Comparison of ENCODE assay signal across 9 cellular contexts in genomic region chrX:14095702-14096101, GRCh38.
DNase-seq lines count a peak whose midpoint lies in the region; ATAC-seq and TF ChIP-seq lines count a peak whose summit lies in the region.
"Had no signal": no experiment of that assay in that cellular context is flagged by ENCODE, and none has a peak within 500 bp of the region (broad histone marks: within the 10 kb centered on the region; RNA-seq: fewer than 3 reads in every experiment).

No MANE protein-coding gene starts in this region.

- H3K27me3 Mint-ChIP-seq in activated CD4-positive, alpha-beta T cell treated with anti-CD3 and anti-CD28 coated beads for 36 hours: peaks cover under 1% of the 10 kb centered on the region
- H3K27me3 Mint-ChIP-seq in endodermal cell (ENCODE audit: insufficient read depth) (no peaks in the 10 kb centered on the region), nephron progenitor cell (ENCODE audit: low read depth, poor library complexity) (peaks cover 2% of the 10 kb centered on the region)

- POLR2A ChIA-PET in activated CD4-positive, alpha-beta T cell treated with anti-CD3 and anti-CD28 coated beads for 36 hours (lab: Charles Lee): no interaction called here

- WGBS in endodermal cell (ENCODE audit: insufficient coverage in 1 of 2, insufficient read length in 1 of 2), 2 experiments: 41 to 83% methylated on average over 1 to 13 of the region's 13 CpGs

- H3K9me3 ChIP-seq in endodermal cell (ENCODE audit: control insufficient read depth, low read length): no peaks in the 10 kb centered on the region

- H3K27me3 ChIP-seq in endodermal cell (ENCODE audit: control insufficient read depth, insufficient read depth, low read length, poor library complexity, severe bottlenecking): no peaks in the 10 kb centered on the region

- no peaks in the 10 kb centered on the region for H3K36me3 Mint-ChIP-seq in activated CD4-positive, alpha-beta T cell treated with anti-CD3 and anti-CD28 coated beads for 36 hours (ENCODE audit: low read depth)
- no peaks in the 10 kb centered on the region for H3K36me3 Mint-ChIP-seq in endodermal cell (ENCODE audit: low read depth)
- H3K36me3 Mint-ChIP-seq in nephron progenitor cell (ENCODE audit: low read depth): no peaks in the 10 kb centered on the region

- no peak overlapping the region for H3K27ac Mint-ChIP-seq in activated CD4-positive, alpha-beta T cell treated with anti-CD3 and anti-CD28 coated beads for 36 hours
- H3K27ac Mint-ChIP-seq in endodermal cell (no peak overlapping the region), nephron progenitor cell (no peak overlapping the region)

- no peak overlapping the region for H3K9ac ChIP-seq in endodermal cell (ENCODE audit: extremely low read depth, low read length, poor library complexity, severe bottlenecking)
- H3K9ac ChIP-seq: BLaER1 treated with 17β-estradiol and CSF1 and Interleukin-3, amounts not matched to agents 10 nM and 100 nM had no signal

- H3K9me3 Mint-ChIP-seq in activated CD4-positive, alpha-beta T cell treated with anti-CD3 and anti-CD28 coated beads for 36 hours (ENCODE audit: low read depth): no peaks in the 10 kb centered on the region
- peaks cover 35% of the 10 kb centered on the region for H3K9me3 Mint-ChIP-seq in endodermal cell
- H3K9me3 Mint-ChIP-seq in nephron progenitor cell: peaks cover 31% of the 10 kb centered on the region

- intact Hi-C loops in activated CD4-positive, alpha-beta T cell treated with anti-CD3 and anti-CD28 coated beads for 36 hours (cut with DNase I, micrococcal nuclease): loop anchor here (1.0 to 5.0 kb wide), 6 partner anchors 57 to 1148 kb away; partner anchors contain the start of gene GLRA2 (in 1 of the 2)

- ATAC-seq in HG03354 (IDR thresholded peaks at IDR 0.05; ENCODE audit: poor library complexity, severe bottlenecking, unreplicated experiment): peak; percentile 98
- peak; percentile 63 for ATAC-seq in activated CD4-positive, alpha-beta T cell treated with anti-CD3 and anti-CD28 coated beads for 36 hours

- no peaks in the 10 kb centered on the region for H3K4me1 Mint-ChIP-seq in activated CD4-positive, alpha-beta T cell treated with anti-CD3 and anti-CD28 coated beads for 36 hours
- H3K4me1 Mint-ChIP-seq in endodermal cell (peaks cover 3% of the 10 kb centered on the region), nephron progenitor cell (no peaks in the 10 kb centered on the region)

- H3K4me1 ChIP-seq in endodermal cell (ENCODE audit: control insufficient read depth, insufficient read depth, low read length): peaks cover 3% of the 10 kb centered on the region
- H3K4me1 ChIP-seq: BLaER1 treated with 17β-estradiol and CSF1 and Interleukin-3, amounts not matched to agents 10 nM and 100 nM had no signal

- no peak overlapping the region for H3K4me3 Mint-ChIP-seq in activated CD4-positive, alpha-beta T cell treated with anti-CD3 and anti-CD28 coated beads for 36 hours
- H3K4me3 Mint-ChIP-seq in endodermal cell (no peak overlapping the region), nephron progenitor cell (no peak overlapping the region)

- H3K27ac ChIP-seq in endodermal cell (ENCODE audit: low read depth, low read length): no peak overlapping the region
- H3K27ac ChIP-seq: BLaER1 treated with 17β-estradiol and CSF1 and Interleukin-3, amounts not matched to agents 10 nM and 100 nM had no signal

- H3K36me3 ChIP-seq in endodermal cell (ENCODE audit: control insufficient read depth, insufficient read depth, low read length): no peaks in the 10 kb centered on the region
- H3K36me3 ChIP-seq: BLaER1 treated with 17β-estradiol and CSF1 and Interleukin-3, amounts not matched to agents 10 nM and 100 nM had no signal

- H3K4me3 ChIP-seq in endodermal cell (ENCODE audit: low read length): no peak overlapping the region
- H3K4me3 ChIP-seq: BLaER1 treated with 17β-estradiol and CSF1 and Interleukin-3, amounts not matched to agents 10 nM and 100 nM had no signal

- CTCF ChIA-PET in activated CD4-positive, alpha-beta T cell treated with anti-CD3 and anti-CD28 coated beads for 36 hours (lab: Charles Lee): no interaction called here

- DNase-seq in activated naive CD4-positive, alpha-beta T cell treated with Interleukin-2 at 50 U/mL for 16 hours: peak; percentile 33
- no peak for DNase-seq in activated naive CD4-positive, alpha-beta T cell (lab: John Stamatoyannopoulos, UW)
- DNase-seq in activated CD4-positive, alpha-beta T cell treated with anti-CD3 and anti-CD28 coated beads for 36 hours: peak; percentile 59
- peak; percentile 74 for DNase-seq in endodermal cell
- peak; percentile 36 for DNase-seq in nephron progenitor cell
- DNase-seq in NCI-H1105 (lab: John Stamatoyannopoulos, UW): no peak
- DNase-seq in NCI-H187 treated with DMSO at 0.1 percent for 48 hours (lab: John Stamatoyannopoulos, UW): no peak

- TF ChIP-seq CTCF in endodermal cell (conservative IDR thresholded peaks at IDR 0.05) (peak; percentile 80), nephron progenitor cell (IDR thresholded peaks at IDR 0.05) (peak; percentile 66)

Comparison
In these comparisons a context has a peak if more than half of its experiments do, and no peak if none do; other contexts are left out.
1. DNase-seq: peak in activated naive CD4-positive, alpha-beta T cell treated with Interleukin-2 at 50 U/mL for 16 hours (single experiment), activated CD4-positive, alpha-beta T cell treated with anti-CD3 and anti-CD28 coated beads for 36 hours (single experiment), endodermal cell (single experiment) and nephron progenitor cell (single experiment); none in activated naive CD4-positive, alpha-beta T cell (0 of 4), NCI-H1105 (single experiment) and NCI-H187 treated with DMSO at 0.1 percent for 48 hours (single experiment).